In genomic region chr19:12052571-12053169, GRCh38 we compare ENCODE assay signal across 1 cellular context.
TF ChIP-seq lines count a peak whose summit lies in the region.

Gene ZNF878, minus strand, starts transcription at chr19:12052961. Its CDS starts 160 bp downstream, at chr19:12052801.

TF ChIP-seq in IMR-90, 13 proteins besides CTCF, POLR2A, EP300 and RAD21 (continued from another document):
- no peak for TF ChIP-seq BHLHE40 (IDR thresholded peaks at IDR 0.05; ENCODE audit: low read depth, low read length)
- TF ChIP-seq CHD1 (IDR thresholded peaks at IDR 0.05; ENCODE audit: low read depth, low read length), result no peak
